8 cellular contexts compared by ENCODE assay signal in the genomic region with DNA sequence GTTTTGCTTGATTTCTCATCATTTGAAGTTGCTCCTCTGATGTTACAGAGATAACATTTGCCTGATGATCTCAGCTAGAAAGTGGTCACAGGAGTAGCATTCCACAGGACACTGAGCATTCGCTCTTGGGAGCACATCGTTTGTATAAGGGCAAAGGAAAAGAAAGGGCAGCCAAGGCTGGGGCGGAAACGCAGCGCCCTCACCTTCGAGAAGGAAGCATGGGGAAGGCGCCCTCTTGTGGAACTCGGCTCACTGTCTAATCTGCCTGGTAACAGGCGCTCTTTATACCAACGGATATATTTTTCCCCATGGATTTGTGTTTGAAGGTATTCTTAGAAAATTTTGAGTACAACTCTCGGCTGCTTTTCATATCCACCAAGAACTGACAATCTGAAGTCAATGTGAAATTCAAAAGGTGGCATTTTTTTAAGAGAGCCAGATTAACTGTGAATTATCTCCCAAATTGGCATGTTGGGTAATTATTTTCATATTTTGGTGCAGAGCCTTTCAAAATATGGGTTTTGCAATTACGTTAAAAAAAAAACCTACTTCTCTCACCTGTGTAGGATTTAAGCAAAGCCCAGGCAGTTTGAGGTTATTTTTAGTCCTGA.
DNase-seq lines count a peak whose midpoint lies in the region; ATAC-seq lines count a peak whose summit lies in the region.

No MANE protein-coding gene starts in this region.

- H3K36me3 Mint-ChIP-seq in naive B cell: no peaks in the 10 kb centered on the region
- no peaks in the 10 kb centered on the region for H3K36me3 Mint-ChIP-seq in stimulated activated effector memory CD8-positive, alpha-beta T cell treated with anti-CD3 and anti-CD28 coated beads, Interleukin-12 subunit alpha, Interleukin-12 subunit beta, amount 100 ng/mL, for 72 hours

- peaks cover 4 to 17% (median 12%) of the 10 kb centered on the region in 3 donors for H3K27me3 Mint-ChIP-seq in naive B cell

- peak overlapping the region in 1 of 8 donors; percentile 42 for H3K4me3 Mint-ChIP-seq in naive B cell
- peak overlapping the region; percentile 1 for H3K4me3 Mint-ChIP-seq in stimulated activated effector memory CD8-positive, alpha-beta T cell treated with anti-CD3 and anti-CD28 coated beads, Interleukin-12 subunit alpha, Interleukin-12 subunit beta, amount 100 ng/mL, for 72 hours

- ATAC-seq in GM19468 (IDR thresholded peaks at IDR 0.05; ENCODE audit: extremely low read depth, unreplicated experiment) (peak; percentile 58), esophagus mucosa (peak; percentile 93), naive B cell (ENCODE audit: low read depth in 2 of 2) (peak; percentile 94 to 99)
- ATAC-seq in stimulated activated effector memory CD8-positive, alpha-beta T cell treated with anti-CD3 and anti-CD28 coated beads, Interleukin-12 subunit alpha, Interleukin-12 subunit beta, amount 100 ng/mL, for 72 hours: peak; percentile 90

- DNase-seq in COLO668 (lab: John Stamatoyannopoulos, UW; ENCODE audit: unreplicated experiment) (peak; percentile 65), HPDE6-E6E7 (ENCODE audit: extremely low spot score) (peak; percentile 70), NOMO-1 treated with dmso at 0.1 percent for 144 hours (lab: John Stamatoyannopoulos, UW; ENCODE audit: unreplicated experiment) (peak; percentile 15), activated T-cell treated with anti-CD3 and anti-CD28 coated beads for 4 hours (peak; percentile 61), naive B cell (peak; percentile 53)
- DNase-seq in stimulated activated effector memory CD8-positive, alpha-beta T cell treated with anti-CD3 and anti-CD28 coated beads, Interleukin-12 subunit alpha, Interleukin-12 subunit beta, amount 100 ng/mL, for 72 hours (ENCODE audit: low spot score in 2 of 2): peak; percentile 57 to 83

- peaks cover 6 to 9% (median 7%) of the 10 kb centered on the region in 3 donors for H3K4me1 Mint-ChIP-seq in naive B cell
- peaks cover 11% of the 10 kb centered on the region for H3K4me1 Mint-ChIP-seq in stimulated activated effector memory CD8-positive, alpha-beta T cell treated with anti-CD3 and anti-CD28 coated beads, Interleukin-12 subunit alpha, Interleukin-12 subunit beta, amount 100 ng/mL, for 72 hours

- peaks cover 0 to 5% (median 1%) of the 10 kb centered on the region in 7 donors for H3K9me3 Mint-ChIP-seq in naive B cell
- H3K9me3 Mint-ChIP-seq in stimulated activated effector memory CD8-positive, alpha-beta T cell treated with anti-CD3 and anti-CD28 coated beads, Interleukin-12 subunit alpha, Interleukin-12 subunit beta, amount 100 ng/mL, for 72 hours: no peaks in the 10 kb centered on the region

- peak overlapping the region in 1 of 6 donors; percentile 43 for H3K27ac Mint-ChIP-seq in naive B cell
- H3K27ac Mint-ChIP-seq in stimulated activated effector memory CD8-positive, alpha-beta T cell treated with anti-CD3 and anti-CD28 coated beads, Interleukin-12 subunit alpha, Interleukin-12 subunit beta, amount 100 ng/mL, for 72 hours: no peak overlapping the region

Comparison
In these comparisons a context has a peak if more than half of its experiments do, and no peak if none do; other contexts are left out.
1. Peak in every context shown above with its lines: DNase-seq and ATAC-seq.
2. DNase-seq: peak in every context shown above with its lines; median percentile 70 in HPDE6-E6E7; 70 in stimulated activated effector memory CD8-positive, alpha-beta T cell treated with anti-CD3 and anti-CD28 coated beads, Interleukin-12 subunit alpha, Interleukin-12 subunit beta, amount 100 ng/mL, for 72 hours; 65 in COLO668; 61 in activated T-cell treated with anti-CD3 and anti-CD28 coated beads for 4 hours; 53 in naive B cell; 15 in NOMO-1 treated with dmso at 0.1 percent for 144 hours.